9 cellular contexts compared by ENCODE assay signal in genomic region chr2:118911166-118911565, GRCh38. TPM values are rescaled to one million over a fixed set of nuclear protein-coding genes. Genes with fewer than 3 reads are reported as not detected.
"Had no signal": no experiment of that assay in that cellular context is flagged by ENCODE, and none has a peak within 500 bp of the region (broad histone marks: within the 10 kb centered on the region; RNA-seq: fewer than 3 reads in every experiment).

No MANE protein-coding gene starts in this region.

- H3K36me3 ChIP-seq: HAP-1 had no signal

- H3K4me3 ChIP-seq: GM23248, HAP-1 had no signal

- H2AFZ ChIP-seq: GM23248 had no signal

- H3K27ac ChIP-seq: GM23248, HL-60 had no signal

- H3K4me1 ChIP-seq: HAP-1 had no signal

- DNase-seq: GM23248, GOT3, H7, HFFc6, KBM-7 had no signal

- H3K9me3 ChIP-seq: HAP-1 had no signal

- FAIRE-seq: HepG2 had no signal

RNA-seq across cellular contexts. Expression of gene MARCO, which starts 30.8 kb away (rescaled TPM):
- total RNA-seq: GM23248, H4, H7, HepG2, HFFc6 had no signal
